In genomic region chr11:131408011-131408640, GRCh38 we compare ENCODE assay signal across 8 cellular contexts. TPM values are rescaled to one million over a fixed set of nuclear protein-coding genes. Genes with fewer than 3 reads are reported as not detected.
DNase-seq lines count a peak whose midpoint lies in the region; TF ChIP-seq lines count a peak whose summit lies in the region.

No MANE protein-coding gene starts in this region.

- H3K27ac Mint-ChIP-seq in endodermal cell (no peak overlapping the region), neural crest cell (ENCODE audit: unreplicated experiment) (no peak overlapping the region)

- H3K4me3 Mint-ChIP-seq in endodermal cell (no peak overlapping the region), neural crest cell (no peak overlapping the region)

- H3K36me3 ChIP-seq in endodermal cell (ENCODE audit: control insufficient read depth, insufficient read depth, low read length) (no peaks in the 10 kb centered on the region), BE2C (no peaks in the 10 kb centered on the region)

- DNase-seq in activated CD4-positive, alpha-beta T cell treated with anti-CD3 and anti-CD28 coated beads for 48 hours, result peak; percentile 4
- DNase-seq in activated CD4-positive, alpha-beta T cell treated with anti-CD3 and anti-CD28 coated beads, Interleukin-2, amount 50 U/mL, for 4 hours, result no peak
- DNase-seq in NCI-H460 (ENCODE audit: extremely low read depth, low read depth), result peak; percentile 64
- peak; percentile 82 for DNase-seq in endodermal cell
- DNase-seq in neural crest cell (ENCODE audit: low read depth, low spot score), result peak; percentile 47
- no peak for DNase-seq in BE2C
- no peak for DNase-seq in T-helper 1 cell
- DNase-seq in activated CD4-positive, alpha-beta T cell treated with anti-CD3 and anti-CD28 coated beads, Interleukin-2, amount 50 U/mL, for 48 hours, result no peak

- H3K4me1 Mint-ChIP-seq in endodermal cell (no peaks in the 10 kb centered on the region), neural crest cell (peaks cover 40% of the 10 kb centered on the region)

- H3K4me3 ChIP-seq in endodermal cell (ENCODE audit: low read length) (no peak overlapping the region), BE2C (ENCODE audit: low read depth, low read length) (no peak overlapping the region)

- WGBS in endodermal cell (ENCODE audit: insufficient coverage in 1 of 2, insufficient read length in 1 of 2), 2 experiments, result 50 to 57% methylated on average over 5 of the region's 5 CpGs

- no peaks in the 10 kb centered on the region for H3K27me3 ChIP-seq in endodermal cell (ENCODE audit: control insufficient read depth, insufficient read depth, low read length, poor library complexity, severe bottlenecking)
- H3K27me3 ChIP-seq in BE2C, result no peaks in the 10 kb centered on the region

- peak; percentile 88 for TF ChIP-seq CTCF in endodermal cell (conservative IDR thresholded peaks at IDR 0.05)
- TF ChIP-seq CTCF in neural crest cell (conservative IDR thresholded peaks at IDR 0.05), result peak; percentile 76
- no peak; the same call in 1 of the 2 replicates for TF ChIP-seq CTCF in BE2C (IDR thresholded peaks at IDR 0.05; ENCODE audit: low read depth, low read length)

- H3K9me3 Mint-ChIP-seq in endodermal cell, result no peaks in the 10 kb centered on the region
- no peaks in the 10 kb centered on the region for H3K9me3 Mint-ChIP-seq in neural crest cell

- no peaks in the 10 kb centered on the region for H3K4me1 ChIP-seq in endodermal cell (ENCODE audit: control insufficient read depth, insufficient read depth, low read length)
- H3K4me1 ChIP-seq in BE2C, result no peaks in the 10 kb centered on the region

- H3K9me3 ChIP-seq in endodermal cell (ENCODE audit: control insufficient read depth, low read length) (no peaks in the 10 kb centered on the region), BE2C (no peaks in the 10 kb centered on the region)

- no peak overlapping the region for H3K9ac ChIP-seq in endodermal cell (ENCODE audit: extremely low read depth, low read length, poor library complexity, severe bottlenecking)

- H3K27ac ChIP-seq in endodermal cell (ENCODE audit: low read depth, low read length), result no peak overlapping the region

- H3K36me3 Mint-ChIP-seq in endodermal cell (ENCODE audit: low read depth), result no peaks in the 10 kb centered on the region
- no peaks in the 10 kb centered on the region for H3K36me3 Mint-ChIP-seq in neural crest cell (ENCODE audit: low read depth)

- H3K27me3 Mint-ChIP-seq in endodermal cell (ENCODE audit: insufficient read depth) (no peaks in the 10 kb centered on the region), neural crest cell (ENCODE audit: low read depth) (no peaks in the 10 kb centered on the region)

RNA-seq across cellular contexts. Expression of gene NTM, which starts 37.7 kb away (rescaled TPM):
- 2.3 and 3.7 TPM in 2 replicates for total RNA-seq in NCI-H460 (2014; rRNA removed; shearing (Covaris generic))
- polyA plus RNA-seq in NCI-H460 (2014; cell fraction: nucleus; rRNA removed), result 0.26 and 0.74 TPM in 2 replicates
- 1 to 10 TPM; 1.7 to 3.6 TPM for total RNA-seq in endodermal cell
- polyA plus RNA-seq in endodermal cell (2013, experiment 1 of 2), result 14.5 TPM
- 20.8 TPM for polyA plus RNA-seq in endodermal cell (2013, experiment 2 of 2)
- 11.3 and 13.2 TPM in 2 replicates for total RNA-seq in neural crest cell
- polyA plus RNA-seq in BE2C (2012; ENCODE audit: insufficient read depth, insufficient read length, low read depth), result not detected

Comparison
In these comparisons a context has a peak if more than half of its experiments do, and no peak if none do; other contexts are left out.
1. DNase-seq: peak in activated CD4-positive, alpha-beta T cell treated with anti-CD3 and anti-CD28 coated beads for 48 hours (single experiment), NCI-H460 (single experiment), endodermal cell (single experiment) and neural crest cell (single experiment); none in activated CD4-positive, alpha-beta T cell treated with anti-CD3 and anti-CD28 coated beads, Interleukin-2, amount 50 U/mL, for 4 hours (0 of 2), BE2C (single experiment), T-helper 1 cell (0 of 5) and activated CD4-positive, alpha-beta T cell treated with anti-CD3 and anti-CD28 coated beads, Interleukin-2, amount 50 U/mL, for 48 hours (0 of 2).